ENCODE assay signal across 24 cellular contexts in the genomic region with DNA sequence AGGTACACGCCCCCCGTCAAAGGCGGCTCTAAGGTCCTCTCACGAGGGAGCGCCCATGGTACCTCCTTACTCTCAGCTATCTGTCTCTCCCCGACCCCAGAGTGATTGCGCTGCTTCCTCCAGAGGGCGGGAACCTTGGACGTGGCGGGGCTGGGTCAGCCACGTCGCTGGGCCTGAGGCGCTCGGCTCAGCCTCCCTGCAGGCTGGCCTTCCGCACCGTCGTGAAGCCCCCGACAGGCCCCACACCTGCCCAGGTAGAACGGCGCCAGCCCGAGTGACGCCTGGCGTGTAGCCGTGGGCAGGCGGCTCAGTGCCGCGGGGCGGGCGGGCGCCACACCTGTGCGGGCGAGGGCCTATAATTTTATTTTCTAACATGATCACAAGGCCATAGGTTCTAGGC.
"Had no signal": no experiment of that assay in that cellular context is flagged by ENCODE, and none has a peak within 500 bp of the region (broad histone marks: within the 10 kb centered on the region; RNA-seq: fewer than 3 reads in every experiment).

No MANE protein-coding gene starts in this region.

- H3K4me3 Mint-ChIP-seq: central memory CD8-positive, alpha-beta T cell; effector memory CD8-positive, alpha-beta T cell; memory B cell; mesothelial cell of epicardium; naive B cell; natural killer cell treated with Interleukin-12 subunit alpha and Interleukin-12 subunit beta and Interleukin-15 and Interleukin-18, amount 100 ng/mL, for 72 hours; neural crest cell had no signal

- H3K36me3 Mint-ChIP-seq: memory B cell; mesothelial cell of epicardium; naive B cell; natural killer cell treated with Interleukin-12 subunit alpha and Interleukin-12 subunit beta and Interleukin-15 and Interleukin-18, amount 100 ng/mL, for 72 hours had no signal

- H3K27ac Mint-ChIP-seq: effector memory CD8-positive, alpha-beta T cell; memory B cell; mesothelial cell of epicardium; naive B cell; natural killer cell treated with Interleukin-12 subunit alpha and Interleukin-12 subunit beta and Interleukin-15 and Interleukin-18, amount 100 ng/mL, for 72 hours; progenitor cell of endocrine pancreas had no signal

- H3K9me3 Mint-ChIP-seq: central memory CD8-positive, alpha-beta T cell; natural killer cell treated with Interleukin-12 subunit alpha and Interleukin-12 subunit beta and Interleukin-15 and Interleukin-18, amount 100 ng/mL, for 72 hours had no signal

- H3K27me3 Mint-ChIP-seq: central memory CD8-positive, alpha-beta T cell; effector memory CD8-positive, alpha-beta T cell had no signal

- H3K4me1 Mint-ChIP-seq: memory B cell, mesothelial cell of epicardium, naive B cell, neural crest cell had no signal

- H3K4me1 ChIP-seq: esophagus squamous epithelium, parathyroid adenoma, right lobe of liver had no signal

- H3K36me3 ChIP-seq: esophagus squamous epithelium, right lobe of liver had no signal

- ATAC-seq: effector memory CD8-positive, alpha-beta T cell; left lobe of liver; mucosa of descending colon had no signal

- DNase-seq: cortex of kidney; effector memory CD8-positive, alpha-beta T cell; erythroblast; esophagus squamous epithelium; foreskin melanocyte; hypothalamus; kidney; mucosa of descending colon; naive B cell; right lobe of liver; small intestine; stimulated activated CD4-positive, alpha-beta T cell treated with anti-CD3 and anti-CD28 coated beads, Interleukin-15, amount 100 ng/mL, for 24 hours; stimulated activated CD4-positive, alpha-beta T cell treated with anti-CD3 and anti-CD28 coated beads, Interleukin-2, amount 100 ng/mL, for 48 hours; stimulated activated naive CD4-positive, alpha-beta T cell treated with Interleukin-2 at 50 U/mL for 16 hours; trophoblast cell had no signal

- H3K27me3 ChIP-seq: esophagus squamous epithelium, right lobe of liver had no signal

- H3K79me2 ChIP-seq: parathyroid adenoma had no signal

- H2AFZ ChIP-seq: parathyroid adenoma had no signal

- H3K27ac ChIP-seq: esophagus squamous epithelium, parathyroid adenoma, right lobe of liver had no signal

- H3K4me3 ChIP-seq: esophagus squamous epithelium, lung, mucosa of descending colon, right lobe of liver had no signal
